In the genomic region with DNA sequence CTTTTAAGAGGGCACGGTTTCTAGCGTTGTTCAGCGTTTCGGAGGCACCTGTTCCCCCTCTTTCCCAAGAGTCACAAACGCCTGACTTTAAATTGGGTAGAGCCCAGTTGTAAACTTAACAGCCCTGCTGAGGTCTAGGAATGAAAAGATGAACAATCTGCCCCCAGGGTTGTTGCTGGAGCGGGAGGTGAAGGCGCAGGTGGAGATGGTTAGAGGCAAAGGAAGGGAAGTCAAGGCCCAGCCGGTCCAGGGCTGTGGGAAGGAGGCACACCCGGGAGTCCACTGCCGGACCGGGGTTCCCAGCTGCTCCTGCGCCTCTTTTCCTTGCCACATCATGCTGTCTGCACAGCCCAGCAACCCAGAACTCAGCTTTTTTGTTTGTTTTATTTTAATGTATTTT, we compare ENCODE assay signal across 9 cellular contexts. TPM values are rescaled to one million over a fixed set of nuclear protein-coding genes. Genes with fewer than 3 reads are reported as not detected.
DNase-seq lines count a peak whose midpoint lies in the region; ATAC-seq, FAIRE-seq and TF ChIP-seq lines count a peak whose summit lies in the region.
"Had no signal": no experiment of that assay in that cellular context is flagged by ENCODE, and none has a peak within 500 bp of the region (broad histone marks: within the 10 kb centered on the region; RNA-seq: fewer than 3 reads in every experiment).

No MANE protein-coding gene starts in this region.

- no peak overlapping the region for H3K4me3 ChIP-seq in mammary epithelial cell (replicated peaks in 1 of 3; ENCODE audit: insufficient read depth in 1 of 3, low read depth in 2 of 3, low read length in 3 of 3)
- peak overlapping the region; percentile 67 for H3K4me3 ChIP-seq in urinary bladder (ENCODE audit: low read depth, low read length)

- no peaks in the 10 kb centered on the region for H3K36me3 Mint-ChIP-seq in activated T-cell treated with anti-CD3 and anti-CD28 coated beads, Interleukin-2, amount 50 U/mL, for 72 hours (ENCODE audit: insufficient read depth in 2 of 2)
- no peaks in the 10 kb centered on the region for H3K36me3 Mint-ChIP-seq in memory B cell

- dilution Hi-C loops in mammary epithelial cell (cut with HindIII; ENCODE audit: low sequenced_read_pairs) = no loop called here

- no peaks in the 10 kb centered on the region for H3K9me3 Mint-ChIP-seq in activated T-cell treated with anti-CD3 and anti-CD28 coated beads, Interleukin-2, amount 50 U/mL, for 72 hours
- H3K9me3 Mint-ChIP-seq in memory B cell = no peaks in the 10 kb centered on the region

- peak overlapping the region; percentile 88 for H3K4me2 ChIP-seq in mammary epithelial cell (ENCODE audit: insufficient read depth, low read depth, low read length)

- H3K36me3 ChIP-seq in mammary epithelial cell (ENCODE audit: insufficient read depth, low read length) = no peaks in the 10 kb centered on the region
- H3K36me3 ChIP-seq in urinary bladder (ENCODE audit: insufficient read depth) = no peaks in the 10 kb centered on the region

- H3K79me2 ChIP-seq in mammary epithelial cell (ENCODE audit: insufficient read depth, low read length) = no peaks in the 10 kb centered on the region

- no peak for DNase-seq in activated T-cell treated with anti-CD3 and anti-CD28 coated beads, Interleukin-2, amount 50 U/mL, for 72 hours
- DNase-seq in activated T-cell treated with anti-CD3 and anti-CD28 coated beads for 4 hours = no peak
- DNase-seq in mammary epithelial cell = no peak
- DNase-seq in memory B cell (ENCODE audit: low spot score in 2 of 2) = no peak
- DNase-seq in RCC 7860 (ENCODE audit: low spot score) = no peak
- no peak for DNase-seq in occipital lobe (lab: John Stamatoyannopoulos, UW)
- DNase-seq: NCI-H2029 had no signal

- H3K9ac ChIP-seq in mammary epithelial cell (ENCODE audit: insufficient read depth, low read length) = no peak overlapping the region

- no peaks in the 10 kb centered on the region for H3K9me3 ChIP-seq in mammary epithelial cell (replicated peaks; ENCODE audit: insufficient read depth, low read length)

- H4K20me1 ChIP-seq in mammary epithelial cell (ENCODE audit: insufficient read depth, low read length) = no peaks in the 10 kb centered on the region

- CTCF ChIA-PET in mammary epithelial cell (lab: Charles Lee; ENCODE audit: low non-redundant PET) = no interaction called here

- H3K4me1 ChIP-seq in mammary epithelial cell (ENCODE audit: insufficient read depth, low read length) = peaks cover 45% of the 10 kb centered on the region
- peaks cover 1% of the 10 kb centered on the region for H3K4me1 ChIP-seq in urinary bladder (ENCODE audit: insufficient read depth)

- peaks cover 54% of the 10 kb centered on the region for H3K4me1 Mint-ChIP-seq in activated T-cell treated with anti-CD3 and anti-CD28 coated beads, Interleukin-2, amount 50 U/mL, for 72 hours (ENCODE audit: low read depth)
- H3K4me1 Mint-ChIP-seq in memory B cell = peaks cover 17% of the 10 kb centered on the region

- no peak overlapping the region for H3K27ac ChIP-seq in mammary epithelial cell (ENCODE audit: insufficient read depth, low read depth, low read length)
- H3K27ac ChIP-seq in urinary bladder (ENCODE audit: low read depth) = peak overlapping the region; percentile 70

- peak overlapping the region; percentile 88 for H2AFZ ChIP-seq in mammary epithelial cell (ENCODE audit: low read depth, low read length)

- FAIRE-seq in RCC 7860 (lab: Jason Lieb, UNC) = no peak

- peak overlapping the region; percentile 86 to 99 for H3K4me3 Mint-ChIP-seq in activated T-cell treated with anti-CD3 and anti-CD28 coated beads, Interleukin-2, amount 50 U/mL, for 72 hours
- H3K4me3 Mint-ChIP-seq in memory B cell = peak overlapping the region; percentile 93

- intact Hi-C loops in mammary epithelial cell (cut with micrococcal nuclease) = no loop called here

- 85% methylated on average over 11 of the region's 12 CpGs for WGBS in mammary epithelial cell (ENCODE audit: low coverage, missing lambda C conversion rate)
- WGBS in urinary bladder = 45% methylated on average over 12 of the region's 12 CpGs

- H3K27me3 ChIP-seq in mammary epithelial cell (ENCODE audit: insufficient read depth, low read length) = no peaks in the 10 kb centered on the region

- TF ChIP-seq CTCF in mammary epithelial cell (conservative IDR thresholded peaks at IDR 0.05 in 1 of 2, IDR thresholded peaks at IDR 0.05 in 1 of 2; ENCODE audit: extremely low read depth in 1 of 2, insufficient read depth in 1 of 2, low read depth in 1 of 2, low read length in 2 of 2) = no peak

- BruUV-seq in mammary epithelial cell (replicated peaks; lab: Mats Ljungman, UMichigan) = no TSS peak

- H3K27ac Mint-ChIP-seq in activated T-cell treated with anti-CD3 and anti-CD28 coated beads, Interleukin-2, amount 50 U/mL, for 72 hours = no peak overlapping the region
- H3K27ac Mint-ChIP-seq in memory B cell = no peak overlapping the region

- peaks cover 6% of the 10 kb centered on the region for H3K27me3 Mint-ChIP-seq in activated T-cell treated with anti-CD3 and anti-CD28 coated beads, Interleukin-2, amount 50 U/mL, for 72 hours (ENCODE audit: low read depth)
- no peaks in the 10 kb centered on the region for H3K27me3 Mint-ChIP-seq in memory B cell

- in situ Hi-C loops in mammary epithelial cell (cut with MboI; ENCODE audit: low sequenced_read_pairs in 2 of 2) = no loop called here

- no peak for ATAC-seq in activated T-cell treated with anti-CD3 and anti-CD28 coated beads, Interleukin-2, amount 50 U/mL, for 72 hours (replicated peaks in 1 of 2)
- ATAC-seq in memory B cell (ENCODE audit: low read depth) (no peak), HG03025 (IDR thresholded peaks at IDR 0.05; ENCODE audit: low FRiP score, unreplicated experiment) (no peak)

RNA-seq across cellular contexts. Expression of a gene that starts 0.8 kb away (rescaled TPM):
- 10 to 100 TPM; 11.0 to 15.5 TPM for total RNA-seq in activated T-cell treated with anti-CD3 and anti-CD28 coated beads, Interleukin-2, amount 50 U/mL, for 72 hours
- total RNA-seq in mammary epithelial cell (10 to 100 TPM; 11.0 to 58.6 TPM), urinary bladder (52.9 TPM), occipital lobe (70.5 TPM)
- polyA plus RNA-seq in mammary epithelial cell (34.8 TPM), urinary bladder (59.1 TPM)
- 14.7 TPM for polyA minus RNA-seq in mammary epithelial cell

RNA-seq across cellular contexts. Expression of a gene that starts 45.0 kb away (rescaled TPM):
- 10 to 100 TPM; 44.2 to 47.8 TPM for total RNA-seq in activated T-cell treated with anti-CD3 and anti-CD28 coated beads, Interleukin-2, amount 50 U/mL, for 72 hours
- total RNA-seq in mammary epithelial cell (100 to 1,000 TPM in 1 of 2 donors, 10 to 100 TPM in 1; 47.8 to 102 TPM), urinary bladder (26.4 TPM), occipital lobe (35.7 TPM)
- polyA plus RNA-seq in mammary epithelial cell (97.2 TPM), urinary bladder (65.1 TPM)
- 85.5 TPM for polyA minus RNA-seq in mammary epithelial cell

RNA-seq across cellular contexts. Expression of a gene that starts 52.5 kb away (rescaled TPM):
- total RNA-seq in activated T-cell treated with anti-CD3 and anti-CD28 coated beads, Interleukin-2, amount 50 U/mL, for 72 hours = not detected
- total RNA-seq in mammary epithelial cell (under 1 TPM in 1 of 2 donors, not detected in 1; 0.54 TPM), urinary bladder (not detected), occipital lobe (1.4 TPM)
- polyA plus RNA-seq in mammary epithelial cell (not detected), urinary bladder (not detected)
- polyA minus RNA-seq in mammary epithelial cell = not detected

RNA-seq across cellular contexts. Expression of a gene that starts 52.6 kb away (rescaled TPM):
- not detected for total RNA-seq in activated T-cell treated with anti-CD3 and anti-CD28 coated beads, Interleukin-2, amount 50 U/mL, for 72 hours
- not detected for total RNA-seq in mammary epithelial cell
- polyA plus RNA-seq in mammary epithelial cell = not detected
- not detected for polyA minus RNA-seq in mammary epithelial cell
- total RNA-seq in urinary bladder = not detected
- not detected for polyA plus RNA-seq in urinary bladder
- not detected for total RNA-seq in occipital lobe
